Comparison of ENCODE assay signal across 1 cellular context in the genomic region with DNA sequence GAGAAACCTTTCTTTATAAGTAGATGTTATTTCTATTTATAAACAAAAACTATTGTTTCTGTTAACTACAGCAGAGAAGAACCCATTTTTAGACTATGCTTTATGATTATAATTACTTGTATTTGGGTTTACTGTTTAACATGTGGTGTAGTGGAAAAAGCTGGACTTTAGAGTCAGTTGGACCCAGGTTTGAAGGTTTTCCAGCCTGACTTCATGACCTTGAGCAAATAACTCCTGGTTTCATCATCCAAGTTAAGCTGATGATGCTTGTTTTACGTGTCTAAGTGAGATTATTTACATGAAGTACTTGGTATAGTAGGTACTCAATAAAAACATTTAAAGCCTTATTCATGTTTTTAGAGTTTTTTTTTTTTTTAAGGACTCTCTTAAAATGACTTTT.
TF ChIP-seq lines count a peak whose summit lies in the region.

No MANE protein-coding gene starts in this region.

TF ChIP-seq in HepG2, 621 proteins besides CTCF, POLR2A, EP300 and RAD21 (continued from another document and continues in another):
- TF ChIP-seq, protein P1, sequence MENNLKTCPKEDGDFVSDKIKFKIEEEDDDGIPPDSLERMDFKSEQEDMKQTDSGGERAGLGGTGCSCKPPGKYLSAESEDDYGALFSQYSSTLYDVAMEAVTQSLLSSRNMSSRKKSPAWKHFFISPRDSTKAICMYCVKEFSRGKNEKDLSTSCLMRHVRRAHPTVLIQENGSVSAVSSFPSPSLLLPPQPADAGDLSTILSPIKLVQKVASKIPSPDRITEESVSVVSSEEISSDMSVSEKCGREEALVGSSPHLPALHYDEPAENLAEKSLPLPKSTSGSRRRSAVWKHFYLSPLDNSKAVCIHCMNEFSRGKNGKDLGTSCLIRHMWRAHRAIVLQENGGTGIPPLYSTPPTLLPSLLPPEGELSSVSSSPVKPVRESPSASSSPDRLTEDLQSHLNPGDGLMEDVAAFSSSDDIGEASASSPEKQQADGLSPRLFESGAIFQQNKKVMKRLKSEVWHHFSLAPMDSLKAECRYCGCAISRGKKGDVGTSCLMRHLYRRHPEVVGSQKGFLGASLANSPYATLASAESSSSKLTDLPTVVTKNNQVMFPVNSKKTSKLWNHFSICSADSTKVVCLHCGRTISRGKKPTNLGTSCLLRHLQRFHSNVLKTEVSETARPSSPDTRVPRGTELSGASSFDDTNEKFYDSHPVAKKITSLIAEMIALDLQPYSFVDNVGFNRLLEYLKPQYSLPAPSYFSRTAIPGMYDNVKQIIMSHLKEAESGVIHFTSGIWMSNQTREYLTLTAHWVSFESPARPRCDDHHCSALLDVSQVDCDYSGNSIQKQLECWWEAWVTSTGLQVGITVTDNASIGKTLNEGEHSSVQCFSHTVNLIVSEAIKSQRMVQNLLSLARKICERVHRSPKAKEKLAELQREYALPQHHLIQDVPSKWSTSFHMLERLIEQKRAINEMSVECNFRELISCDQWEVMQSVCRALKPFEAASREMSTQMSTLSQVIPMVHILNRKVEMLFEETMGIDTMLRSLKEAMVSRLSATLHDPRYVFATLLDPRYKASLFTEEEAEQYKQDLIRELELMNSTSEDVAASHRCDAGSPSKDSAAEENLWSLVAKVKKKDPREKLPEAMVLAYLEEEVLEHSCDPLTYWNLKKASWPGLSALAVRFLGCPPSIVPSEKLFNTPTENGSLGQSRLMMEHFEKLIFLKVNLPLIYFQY (CRISPR knock-in tag; IDR thresholded peaks at IDR 0.05; ENCODE audit: borderline replicate concordance), result peak; percentile 71; the same call in 1 of the 2 replicates
- no peak for TF ChIP-seq ZBTB3 (CRISPR knock-in tag; IDR thresholded peaks at IDR 0.05; ENCODE audit: borderline replicate concordance, low read depth)
- no peak for TF ChIP-seq SOX13 (IDR thresholded peaks at IDR 0.05)
- peak in 1 of 2 experiments; percentile 88; a peak in 3 of 4 replicates for TF ChIP-seq SOX13 (CRISPR knock-in tag; conservative IDR thresholded peaks at IDR 0.05 in 1 of 2, IDR thresholded peaks at IDR 0.05 in 1 of 2)
- peak; percentile 96 for TF ChIP-seq ZBTB21 (CRISPR knock-in tag; IDR thresholded peaks at IDR 0.05)
- TF ChIP-seq NR2F1 (CRISPR knock-in tag; IDR thresholded peaks at IDR 0.05), result peak; percentile 98
- peak; percentile 68 to 87 for TF ChIP-seq MAFK (conservative IDR thresholded peaks at IDR 0.05 in 1 of 2, IDR thresholded peaks at IDR 0.05 in 1 of 2; ENCODE audit: low read length in 2 of 2)
- TF ChIP-seq KAT8 (CRISPR knock-in tag; IDR thresholded peaks at IDR 0.05), result peak; percentile 87
- no peak for TF ChIP-seq POLR2AphosphoS5 (IDR thresholded peaks at IDR 0.05; ENCODE audit: low read depth, low read length)
- peak; percentile 100 for TF ChIP-seq POGZ (CRISPR knock-in tag; IDR thresholded peaks at IDR 0.05)
- no peak for TF ChIP-seq ZSCAN25 (CRISPR knock-in tag; IDR thresholded peaks at IDR 0.05)
- TF ChIP-seq ZNF770 (CRISPR knock-in tag; IDR thresholded peaks at IDR 0.05), result no peak
- no peak for TF ChIP-seq TEF (CRISPR knock-in tag; IDR thresholded peaks at IDR 0.05)
- peak; percentile 61 for TF ChIP-seq ATF7 (IDR thresholded peaks at IDR 0.05)
- no peak for TF ChIP-seq ATF7 (CRISPR knock-in tag; IDR thresholded peaks at IDR 0.05)
- no peak for TF ChIP-seq ZNF501 (CRISPR knock-in tag; IDR thresholded peaks at IDR 0.05)
- TF ChIP-seq RBAK (CRISPR knock-in tag; IDR thresholded peaks at IDR 0.05), result no peak
- TF ChIP-seq E2F5 (CRISPR knock-in tag; conservative IDR thresholded peaks at IDR 0.05), result no peak
- no peak for TF ChIP-seq PBX3 (CRISPR knock-in tag; IDR thresholded peaks at IDR 0.05; ENCODE audit: borderline replicate concordance)
- peak; percentile 55; the same call in 1 of the 2 replicates for TF ChIP-seq LCORL (IDR thresholded peaks at IDR 0.05)
- TF ChIP-seq LCORL (CRISPR knock-in tag; IDR thresholded peaks at IDR 0.05), result no peak
- no peak for TF ChIP-seq ZBTB26 (CRISPR knock-in tag; IDR thresholded peaks at IDR 0.05; ENCODE audit: borderline replicate concordance)
- TF ChIP-seq ZNF432 (CRISPR knock-in tag; IDR thresholded peaks at IDR 0.05; ENCODE audit: borderline replicate concordance), result no peak
- TF ChIP-seq RCOR2 (CRISPR knock-in tag; IDR thresholded peaks at IDR 0.05), result peak; percentile 99
- TF ChIP-seq, protein P2, sequence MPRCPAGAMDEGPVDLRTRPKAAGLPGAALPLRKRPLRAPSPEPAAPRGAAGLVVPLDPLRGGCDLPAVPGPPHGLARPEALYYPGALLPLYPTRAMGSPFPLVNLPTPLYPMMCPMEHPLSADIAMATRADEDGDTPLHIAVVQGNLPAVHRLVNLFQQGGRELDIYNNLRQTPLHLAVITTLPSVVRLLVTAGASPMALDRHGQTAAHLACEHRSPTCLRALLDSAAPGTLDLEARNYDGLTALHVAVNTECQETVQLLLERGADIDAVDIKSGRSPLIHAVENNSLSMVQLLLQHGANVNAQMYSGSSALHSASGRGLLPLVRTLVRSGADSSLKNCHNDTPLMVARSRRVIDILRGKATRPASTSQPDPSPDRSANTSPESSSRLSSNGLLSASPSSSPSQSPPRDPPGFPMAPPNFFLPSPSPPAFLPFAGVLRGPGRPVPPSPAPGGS (CRISPR knock-in tag; IDR thresholded peaks at IDR 0.05), result no peak
- TF ChIP-seq ZNF3 (CRISPR knock-in tag; IDR thresholded peaks at IDR 0.05), result peak; percentile 52; the same call in 1 of the 2 replicates
- TF ChIP-seq, protein P3, sequence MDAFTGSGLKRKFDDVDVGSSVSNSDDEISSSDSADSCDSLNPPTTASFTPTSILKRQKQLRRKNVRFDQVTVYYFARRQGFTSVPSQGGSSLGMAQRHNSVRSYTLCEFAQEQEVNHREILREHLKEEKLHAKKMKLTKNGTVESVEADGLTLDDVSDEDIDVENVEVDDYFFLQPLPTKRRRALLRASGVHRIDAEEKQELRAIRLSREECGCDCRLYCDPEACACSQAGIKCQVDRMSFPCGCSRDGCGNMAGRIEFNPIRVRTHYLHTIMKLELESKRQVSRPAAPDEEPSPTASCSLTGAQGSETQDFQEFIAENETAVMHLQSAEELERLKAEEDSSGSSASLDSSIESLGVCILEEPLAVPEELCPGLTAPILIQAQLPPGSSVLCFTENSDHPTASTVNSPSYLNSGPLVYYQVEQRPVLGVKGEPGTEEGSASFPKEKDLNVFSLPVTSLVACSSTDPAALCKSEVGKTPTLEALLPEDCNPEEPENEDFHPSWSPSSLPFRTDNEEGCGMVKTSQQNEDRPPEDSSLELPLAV (CRISPR knock-in tag; conservative IDR thresholded peaks at IDR 0.05; ENCODE audit: low read depth), result no peak
- TF ChIP-seq ZFAT (CRISPR knock-in tag; conservative IDR thresholded peaks at IDR 0.05), result no peak
- TF ChIP-seq ATM (IDR thresholded peaks at IDR 0.05; ENCODE audit: borderline replicate concordance), result no peak
- TF ChIP-seq NFKB2 (CRISPR knock-in tag; IDR thresholded peaks at IDR 0.05; ENCODE audit: borderline replicate concordance), result no peak
- TF ChIP-seq ZNF740 (CRISPR knock-in tag; IDR thresholded peaks at IDR 0.05), result no peak
- TF ChIP-seq HDAC1 (CRISPR knock-in tag; IDR thresholded peaks at IDR 0.05), result peak; percentile 38; the same call in 1 of the 2 replicates
- TF ChIP-seq ZNF329 (CRISPR knock-in tag; IDR thresholded peaks at IDR 0.05; ENCODE audit: low read depth), result no peak
- no peak for TF ChIP-seq ETV6 (CRISPR knock-in tag; conservative IDR thresholded peaks at IDR 0.05)
- TF ChIP-seq ZNF225 (CRISPR knock-in tag; IDR thresholded peaks at IDR 0.05), result no peak
- TF ChIP-seq, protein P4, sequence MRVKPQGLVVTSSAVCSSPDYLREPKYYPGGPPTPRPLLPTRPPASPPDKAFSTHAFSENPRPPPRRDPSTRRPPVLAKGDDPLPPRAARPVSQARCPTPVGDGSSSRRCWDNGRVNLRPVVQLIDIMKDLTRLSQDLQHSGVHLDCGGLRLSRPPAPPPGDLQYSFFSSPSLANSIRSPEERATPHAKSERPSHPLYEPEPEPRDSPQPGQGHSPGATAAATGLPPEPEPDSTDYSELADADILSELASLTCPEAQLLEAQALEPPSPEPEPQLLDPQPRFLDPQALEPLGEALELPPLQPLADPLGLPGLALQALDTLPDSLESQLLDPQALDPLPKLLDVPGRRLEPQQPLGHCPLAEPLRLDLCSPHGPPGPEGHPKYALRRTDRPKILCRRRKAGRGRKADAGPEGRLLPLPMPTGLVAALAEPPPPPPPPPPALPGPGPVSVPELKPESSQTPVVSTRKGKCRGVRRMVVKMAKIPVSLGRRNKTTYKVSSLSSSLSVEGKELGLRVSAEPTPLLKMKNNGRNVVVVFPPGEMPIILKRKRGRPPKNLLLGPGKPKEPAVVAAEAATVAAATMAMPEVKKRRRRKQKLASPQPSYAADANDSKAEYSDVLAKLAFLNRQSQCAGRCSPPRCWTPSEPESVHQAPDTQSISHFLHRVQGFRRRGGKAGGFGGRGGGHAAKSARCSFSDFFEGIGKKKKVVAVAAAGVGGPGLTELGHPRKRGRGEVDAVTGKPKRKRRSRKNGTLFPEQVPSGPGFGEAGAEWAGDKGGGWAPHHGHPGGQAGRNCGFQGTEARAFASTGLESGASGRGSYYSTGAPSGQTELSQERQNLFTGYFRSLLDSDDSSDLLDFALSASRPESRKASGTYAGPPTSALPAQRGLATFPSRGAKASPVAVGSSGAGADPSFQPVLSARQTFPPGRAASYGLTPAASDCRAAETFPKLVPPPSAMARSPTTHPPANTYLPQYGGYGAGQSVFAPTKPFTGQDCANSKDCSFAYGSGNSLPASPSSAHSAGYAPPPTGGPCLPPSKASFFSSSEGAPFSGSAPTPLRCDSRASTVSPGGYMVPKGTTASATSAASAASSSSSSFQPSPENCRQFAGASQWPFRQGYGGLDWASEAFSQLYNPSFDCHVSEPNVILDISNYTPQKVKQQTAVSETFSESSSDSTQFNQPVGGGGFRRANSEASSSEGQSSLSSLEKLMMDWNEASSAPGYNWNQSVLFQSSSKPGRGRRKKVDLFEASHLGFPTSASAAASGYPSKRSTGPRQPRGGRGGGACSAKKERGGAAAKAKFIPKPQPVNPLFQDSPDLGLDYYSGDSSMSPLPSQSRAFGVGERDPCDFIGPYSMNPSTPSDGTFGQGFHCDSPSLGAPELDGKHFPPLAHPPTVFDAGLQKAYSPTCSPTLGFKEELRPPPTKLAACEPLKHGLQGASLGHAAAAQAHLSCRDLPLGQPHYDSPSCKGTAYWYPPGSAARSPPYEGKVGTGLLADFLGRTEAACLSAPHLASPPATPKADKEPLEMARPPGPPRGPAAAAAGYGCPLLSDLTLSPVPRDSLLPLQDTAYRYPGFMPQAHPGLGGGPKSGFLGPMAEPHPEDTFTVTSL (CRISPR knock-in tag; IDR thresholded peaks at IDR 0.05; ENCODE audit: borderline replicate concordance), result peak; percentile 92; the same call in 1 of the 2 replicates
- no peak; the same call in 1 of the 2 replicates for TF ChIP-seq SMARCE1 (IDR thresholded peaks at IDR 0.05; ENCODE audit: borderline replicate concordance)
